ENCODE assay signal across 1 cellular context in the genomic region with DNA sequence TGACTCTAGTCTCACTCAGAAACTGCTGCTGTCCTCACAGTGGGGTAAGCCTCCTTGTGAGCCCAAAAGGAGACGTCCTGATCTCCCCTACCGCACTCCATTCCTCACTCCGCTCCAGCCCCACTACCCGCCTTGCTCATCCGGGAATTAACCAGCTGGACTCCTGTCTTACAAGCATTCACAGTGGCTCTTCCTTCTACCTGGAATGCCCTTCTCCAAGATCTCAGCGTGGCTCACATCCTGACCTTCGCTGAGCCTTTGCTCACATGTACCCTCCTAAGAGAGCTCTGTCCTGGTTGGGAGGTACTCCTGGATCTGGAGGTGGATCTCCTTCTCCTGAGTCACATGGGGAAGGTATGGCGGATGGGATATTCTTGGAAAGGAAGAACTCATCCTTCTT.
TF ChIP-seq lines count a peak whose summit lies in the region.

No MANE protein-coding gene starts in this region.

TF ChIP-seq in H1, 55 proteins besides CTCF, POLR2A, EP300 and RAD21:
- TF ChIP-seq, protein P1, sequence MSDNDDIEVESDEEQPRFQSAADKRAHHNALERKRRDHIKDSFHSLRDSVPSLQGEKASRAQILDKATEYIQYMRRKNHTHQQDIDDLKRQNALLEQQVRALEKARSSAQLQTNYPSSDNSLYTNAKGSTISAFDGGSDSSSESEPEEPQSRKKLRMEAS (IDR thresholded peaks at IDR 0.05), result no peak
- TF ChIP-seq SP2 (IDR thresholded peaks at IDR 0.05; ENCODE audit: low read length) (no peak), SAP30 (IDR thresholded peaks at IDR 0.05; ENCODE audit: insufficient read depth, insufficient replicate concordance, low read length) (no peak), TBP (IDR thresholded peaks at IDR 0.05; ENCODE audit: low read depth, low read length) (no peak), YY1 (IDR thresholded peaks at IDR 0.05; ENCODE audit: low read depth, low read length) (no peak), HDAC6 (IDR thresholded peaks at IDR 0.05; ENCODE audit: low read depth, low read length) (no peak), SP4 (IDR thresholded peaks at IDR 0.05; ENCODE audit: low read length) (no peak), TAF1 (IDR thresholded peaks at IDR 0.05; ENCODE audit: low read depth, low read length) (no peak), CHD1 (IDR thresholded peaks at IDR 0.05; ENCODE audit: low read depth, low read length) (no peak), JUN (IDR thresholded peaks at IDR 0.05; ENCODE audit: low read depth, low read length) (no peak), CBX8 (IDR thresholded peaks at IDR 0.05; ENCODE audit: borderline replicate concordance, low read depth, low read length) (no peak), EGR1 (IDR thresholded peaks at IDR 0.05; ENCODE audit: borderline replicate concordance, low read depth, low read length) (no peak), SIX5 (IDR thresholded peaks at IDR 0.05; ENCODE audit: low read depth, low read length) (no peak)
